In genomic region chr15:89112341-89112971, GRCh38 we compare ENCODE assay signal across 8 cellular contexts. TPM values are rescaled to one million over a fixed set of nuclear protein-coding genes. Genes with fewer than 3 reads are reported as not detected.
DNase-seq lines count a peak whose midpoint lies in the region; ATAC-seq and TF ChIP-seq lines count a peak whose summit lies in the region.

No MANE protein-coding gene starts in this region.

- no CpG with 5 or more reads among the region's 1 CpG for WGBS in mesendoderm (ENCODE audit: extremely low coverage, insufficient coverage, low lambda C conversion rate)

- H3K36me3 Mint-ChIP-seq in MCF 10A (ENCODE audit: insufficient read depth, unreplicated experiment): peaks cover 23% of the 10 kb centered on the region
- H3K36me3 Mint-ChIP-seq in natural killer cell treated with Interleukin-12 subunit alpha and Interleukin-12 subunit beta and Interleukin-15 and Interleukin-18, amount 100 ng/mL, for 72 hours: peaks cover 12% of the 10 kb centered on the region

- H3K4ac ChIP-seq in mesendoderm (ENCODE audit: low read depth, low read length): no peak overlapping the region

- H3K23ac ChIP-seq in mesendoderm (ENCODE audit: low read length): no peak overlapping the region

- no peaks in the 10 kb centered on the region for H3K9me3 Mint-ChIP-seq in MCF 10A (ENCODE audit: unreplicated experiment)
- H3K9me3 Mint-ChIP-seq in natural killer cell treated with Interleukin-12 subunit alpha and Interleukin-12 subunit beta and Interleukin-15 and Interleukin-18, amount 100 ng/mL, for 72 hours: no peaks in the 10 kb centered on the region

- H3K27me3 ChIP-seq in mesendoderm (ENCODE audit: insufficient read depth, low read length, poor library complexity): no peaks in the 10 kb centered on the region

- H3K27ac Mint-ChIP-seq in MCF 10A (ENCODE audit: low read depth, unreplicated experiment): peak overlapping the region; percentile 69
- H3K27ac Mint-ChIP-seq in natural killer cell treated with Interleukin-12 subunit alpha and Interleukin-12 subunit beta and Interleukin-15 and Interleukin-18, amount 100 ng/mL, for 72 hours: peak overlapping the region; percentile 63 to 89

- no peaks in the 10 kb centered on the region for H3K27me3 Mint-ChIP-seq in MCF 10A (ENCODE audit: insufficient read depth, unreplicated experiment)
- no peaks in the 10 kb centered on the region for H3K27me3 Mint-ChIP-seq in natural killer cell treated with Interleukin-12 subunit alpha and Interleukin-12 subunit beta and Interleukin-15 and Interleukin-18, amount 100 ng/mL, for 72 hours

- DNase-seq in MCF 10A (ENCODE audit: unreplicated experiment): peak; percentile 49
- DNase-seq in natural killer cell treated with Interleukin-12 subunit alpha and Interleukin-12 subunit beta and Interleukin-15 and Interleukin-18, amount 100 ng/mL, for 72 hours (ENCODE audit: low spot score): no peak
- no peak for DNase-seq in stimulated activated CD4-positive, alpha-beta T cell treated with anti-CD3 and anti-CD28 coated beads, Interleukin-2, amount 100 ng/mL, for 24 hours
- no peak for DNase-seq in mesendoderm
- no peak for DNase-seq in NCI-H187 (lab: John Stamatoyannopoulos, UW)

- CTCF ChIA-PET in MCF 10A (lab: Yijun Ruan, JAX): interaction anchor here (0.7 to 1.9 kb wide), 11 partner anchors 12 to 454 kb away, joined by 3 to 6 read pairs (median 3); partner anchors contain the start of gene ABHD2

- intact Hi-C loops in MCF 10A (cut with micrococcal nuclease): no loop called here

- H3K56ac ChIP-seq in mesendoderm (ENCODE audit: low read length): no peak overlapping the region

- no peak overlapping the region for H2AK5ac ChIP-seq in mesendoderm (ENCODE audit: low read length)

- H3K4me3 Mint-ChIP-seq in MCF 10A (ENCODE audit: unreplicated experiment): no peak overlapping the region
- H3K4me3 Mint-ChIP-seq in natural killer cell treated with Interleukin-12 subunit alpha and Interleukin-12 subunit beta and Interleukin-15 and Interleukin-18, amount 100 ng/mL, for 72 hours: peak overlapping the region; percentile 55

- H3K79me1 ChIP-seq in mesendoderm (ENCODE audit: low read length): no peaks in the 10 kb centered on the region

- POLR2A ChIA-PET in MCF 10A (lab: Yijun Ruan, JAX): interaction anchor here (0.6 to 2.9 kb wide), 3 partner anchors 11 to 47 kb away, joined by 3 to 42 read pairs (median 13); partner anchors contain the start of gene ABHD2

- H3K4me1 Mint-ChIP-seq in MCF 10A (ENCODE audit: insufficient read depth, unreplicated experiment): peaks cover 20% of the 10 kb centered on the region
- peaks cover 38 to 61% of the 10 kb centered on the region in 2 donors for H3K4me1 Mint-ChIP-seq in natural killer cell treated with Interleukin-12 subunit alpha and Interleukin-12 subunit beta and Interleukin-15 and Interleukin-18, amount 100 ng/mL, for 72 hours (ENCODE audit: low read depth in 2 of 2)

- peaks cover 10% of the 10 kb centered on the region for H3K4me1 ChIP-seq in mesendoderm (ENCODE audit: control insufficient read depth, low read depth, low read length)

- H4K8ac ChIP-seq in mesendoderm (ENCODE audit: low read depth, low read length): no peak overlapping the region

- H2BK120ac ChIP-seq in mesendoderm (ENCODE audit: low read depth, low read length): no peak overlapping the region

- no peaks in the 10 kb centered on the region for H3K36me3 ChIP-seq in mesendoderm (ENCODE audit: control insufficient read depth, insufficient read depth, low read length)

- H2BK15ac ChIP-seq in mesendoderm (replicated peaks; ENCODE audit: low read depth): no peak overlapping the region

- no peak overlapping the region for H3K4me3 ChIP-seq in mesendoderm (ENCODE audit: low read length)

- H3K18ac ChIP-seq in mesendoderm (ENCODE audit: low read length): no peak overlapping the region

- H3K4me2 ChIP-seq in mesendoderm (ENCODE audit: low read length): no peak overlapping the region

- H3K27ac ChIP-seq in C4-2B: peak overlapping the region; percentile 82
- H3K27ac ChIP-seq in mesendoderm (ENCODE audit: low read depth, low read length): no peak overlapping the region

- H2BK5ac ChIP-seq in mesendoderm (ENCODE audit: low read length): no peak overlapping the region

- BruUV-seq in MCF 10A (replicated peaks; lab: Mats Ljungman, UMichigan): no TSS peak

- no peak for TF ChIP-seq CTCF in C4-2B (conservative IDR thresholded peaks at IDR 0.05)
- no peak for TF ChIP-seq CTCF in MCF 10A (IDR thresholded peaks at IDR 0.05; ENCODE audit: unreplicated experiment)

- no peak overlapping the region for H3K9ac ChIP-seq in mesendoderm (ENCODE audit: low read length)

- no peaks in the 10 kb centered on the region for H3K79me2 ChIP-seq in mesendoderm (ENCODE audit: control insufficient read depth, insufficient read depth, low read length)

- H4K5ac ChIP-seq in mesendoderm (ENCODE audit: low read length): no peak overlapping the region

- ATAC-seq in GM19351 (IDR thresholded peaks at IDR 0.05; ENCODE audit: unreplicated experiment) (peak; percentile 99), HG03378 (IDR thresholded peaks at IDR 0.05; ENCODE audit: unreplicated experiment) (peak; percentile 74)
- peak; percentile 84 to 86 for ATAC-seq in natural killer cell treated with Interleukin-12 subunit alpha and Interleukin-12 subunit beta and Interleukin-15 and Interleukin-18, amount 100 ng/mL, for 72 hours

RNA-seq across cellular contexts. Expression of gene ABHD2, which starts 24.2 kb away (rescaled TPM):
- 47.7 and 55.9 TPM in 2 replicates for total RNA-seq in MCF 10A (2022)
- total RNA-seq in natural killer cell treated with Interleukin-12 subunit alpha and Interleukin-12 subunit beta and Interleukin-15 and Interleukin-18, amount 100 ng/mL, for 72 hours: 100 to 1,000 TPM; 130 to 214 TPM
- 7.2 TPM for polyA plus RNA-seq in mesendoderm (2013, experiment 1 of 2)
- 7.6 TPM for polyA plus RNA-seq in mesendoderm (2013, experiment 2 of 2)
